In genomic region chr19:33705090-33705847, GRCh38 we compare ENCODE assay signal across 25 cellular contexts.
DNase-seq lines count a peak whose midpoint lies in the region; ATAC-seq, FAIRE-seq and TF ChIP-seq lines count a peak whose summit lies in the region.
"Had no signal": no experiment of that assay in that cellular context is flagged by ENCODE, and none has a peak within 500 bp of the region (broad histone marks: within the 10 kb centered on the region; RNA-seq: fewer than 3 reads in every experiment).

No MANE protein-coding gene starts in this region.

- peaks cover 2% of the 10 kb centered on the region for H3K9me3 Mint-ChIP-seq in activated CD8-positive, alpha-beta T cell treated with anti-CD3 and anti-CD28 coated beads for 36 hours
- H3K9me3 Mint-ChIP-seq: central memory CD8-positive, alpha-beta T cell had no signal

- no peaks in the 10 kb centered on the region for H3K79me2 ChIP-seq in HepG2 (ENCODE audit: insufficient read depth, low read length)
- H3K79me2 ChIP-seq: hepatocyte had no signal

- no peak overlapping the region for H3K27ac ChIP-seq in left ventricle myocardium inferior (replicated peaks)
- no peak overlapping the region for H3K27ac ChIP-seq in right cardiac atrium (ENCODE audit: low read length)
- no peak overlapping the region for H3K27ac ChIP-seq in HepG2 (ENCODE audit: extremely low read length, insufficient read depth, low read length)
- H3K27ac ChIP-seq: ascending aorta, hepatocyte, stomach, transverse colon had no signal

- H3K4me3 ChIP-seq in left ventricle myocardium inferior (no peak overlapping the region), right cardiac atrium (ENCODE audit: low read length) (no peak overlapping the region), HepG2 (replicated peaks in 1 of 3; ENCODE audit: insufficient read depth in 1 of 3, low read depth in 2 of 3, low read length in 3 of 3) (no peak overlapping the region)
- H3K4me3 ChIP-seq: ascending aorta, hepatocyte, lung, stomach, transverse colon had no signal

- TF ChIP-seq RAD21 in HepG2 (CRISPR knock-in tag; IDR thresholded peaks at IDR 0.05): no peak

- H3K27ac Mint-ChIP-seq in activated CD8-positive, alpha-beta T cell treated with anti-CD3 and anti-CD28 coated beads for 36 hours: no peak overlapping the region
- H3K27ac Mint-ChIP-seq: activated T-cell treated with anti-CD3 and anti-CD28 coated beads, Interleukin-2, amount 50 U/mL, for 72 hours had no signal

- no peak for TF ChIP-seq EP300 in HepG2 (IDR thresholded peaks at IDR 0.05; ENCODE audit: low read depth in 2 of 2, low read length in 2 of 2)
- no peak for TF ChIP-seq EP300 in HepG2 (CRISPR knock-in tag; IDR thresholded peaks at IDR 0.05; ENCODE audit: borderline replicate concordance)

- H3K4me1 Mint-ChIP-seq in activated CD8-positive, alpha-beta T cell treated with anti-CD3 and anti-CD28 coated beads for 36 hours (ENCODE audit: low read depth): no peaks in the 10 kb centered on the region
- H3K4me1 Mint-ChIP-seq: central memory CD8-positive, alpha-beta T cell had no signal

- H4K20me1 ChIP-seq in HepG2 (ENCODE audit: insufficient read depth, low read length): no peaks in the 10 kb centered on the region

- H3K36me3 Mint-ChIP-seq in activated CD8-positive, alpha-beta T cell treated with anti-CD3 and anti-CD28 coated beads for 36 hours (ENCODE audit: low read depth): no peaks in the 10 kb centered on the region

- no peak for FAIRE-seq in HepG2 (lab: Jason Lieb, UNC)
- FAIRE-seq: islet of Langerhans had no signal

- no peak overlapping the region for H2AFZ ChIP-seq in HepG2 (ENCODE audit: low read length)
- H2AFZ ChIP-seq: hepatocyte had no signal

- TF ChIP-seq CTCF in left ventricle myocardium inferior (IDR thresholded peaks at IDR 0.05; ENCODE audit: borderline replicate concordance): no peak
- TF ChIP-seq CTCF in HepG2 (CRISPR knock-in tag; IDR thresholded peaks at IDR 0.05): peak; percentile 60
- no peak for TF ChIP-seq CTCF in GM13976 (IDR thresholded peaks at IDR 0.05; ENCODE audit: borderline replicate concordance, control extremely low read depth, extremely low read depth, insufficient read depth, missing control alignments)
- no peak for TF ChIP-seq CTCF in activated CD8-positive, alpha-beta T cell treated with anti-CD3 and anti-CD28 coated beads for 36 hours (IDR thresholded peaks at IDR 0.05)

- BruUV-seq in HepG2 (replicated peaks; lab: Mats Ljungman, UMichigan): no TSS peak

- no peak overlapping the region for H3K9ac ChIP-seq in HepG2 (ENCODE audit: insufficient read depth, low read depth, low read length)

- WGBS in right cardiac atrium: 77% methylated on average over 11 of the region's 11 CpGs
- WGBS in HepG2 (ENCODE audit: low lambda C conversion rate): 9% methylated on average over 6 of the region's 11 CpGs

- H3K4me1 ChIP-seq in left ventricle myocardium inferior: no peaks in the 10 kb centered on the region
- no peaks in the 10 kb centered on the region for H3K4me1 ChIP-seq in right cardiac atrium (ENCODE audit: control insufficient read depth, insufficient read depth, low read length)
- no peaks in the 10 kb centered on the region for H3K4me1 ChIP-seq in HepG2 (ENCODE audit: insufficient read depth, low read length)
- H3K4me1 ChIP-seq: ascending aorta, stomach, transverse colon had no signal

- DNase-seq in left ventricle myocardium inferior (peak; percentile 11), right cardiac atrium (no peak), SK-MEL-5 (ENCODE audit: low read depth, low spot score) (peak; percentile 5), HepG2 (ENCODE audit: low spot score) (no peak), GM13976 (ENCODE audit: low spot score) (no peak), sciatic nerve (ENCODE audit: low spot score) (no peak)
- no peak for DNase-seq in activated CD8-positive, alpha-beta T cell treated with anti-CD3 and anti-CD28 coated beads for 36 hours
- no peak for DNase-seq in NK-92 treated with Interleukin-12 subunit alpha and Interleukin-12 subunit beta, amount 100 ng/mL, for 24 hours (lab: John Stamatoyannopoulos, UW)
- DNase-seq: activated CD4-positive, alpha-beta T cell treated with anti-CD3 and anti-CD28 coated beads for 48 hours; activated naive CD4-positive, alpha-beta T cell treated with anti-CD3 and anti-CD28 coated beads, Interleukin-2, amount 50 U/mL, for 16 hours; activated T-cell treated with anti-CD3 and anti-CD28 coated beads, Interleukin-2, amount 50 U/mL, for 72 hours; C1 segment of cervical spinal cord; Calu3; NCI-H187; NCI-H69; SHP77 treated with DMSO at 0.1 percent for 48 hours; stimulated activated CD4-positive, alpha-beta T cell treated with anti-CD3 and anti-CD28 coated beads, Interleukin-12 subunit alpha, Interleukin-12 subunit beta, amount 100 ng/mL, for 4 hours; stomach; T-helper 1 cell; transverse colon had no signal

- no peak for TF ChIP-seq POLR2A in HepG2 (IDR thresholded peaks at IDR 0.05; ENCODE audit: insufficient read depth in 1 of 2, low read depth in 2 of 2, low read length in 2 of 2)

- peaks cover 57% of the 10 kb centered on the region for H3K27me3 ChIP-seq in left ventricle myocardium inferior (ENCODE audit: low read depth)
- no peaks in the 10 kb centered on the region for H3K27me3 ChIP-seq in right cardiac atrium (ENCODE audit: control insufficient read depth, insufficient read depth)
- H3K27me3 ChIP-seq in HepG2 (ENCODE audit: control insufficient read depth in 1 of 2, insufficient read depth in 2 of 2, low read length in 2 of 2): peaks cover 2 to 24% of the 10 kb centered on the region in 2 experiments; a peak in 4 of 5 replicates
- H3K27me3 ChIP-seq: ascending aorta, hepatocyte had no signal

- ATAC-seq in right cardiac atrium (no peak), HepG2 (peak; percentile 79), sciatic nerve (no peak)
- no peak for ATAC-seq in activated CD8-positive, alpha-beta T cell treated with anti-CD3 and anti-CD28 coated beads for 36 hours
- ATAC-seq: activated T-cell treated with anti-CD3 and anti-CD28 coated beads, Interleukin-2, amount 50 U/mL, for 72 hours had no signal

- H3K27me3 Mint-ChIP-seq in activated CD8-positive, alpha-beta T cell treated with anti-CD3 and anti-CD28 coated beads for 36 hours: no peaks in the 10 kb centered on the region

- CTCF ChIA-PET in HepG2 (lab: Yijun Ruan, JAX; ENCODE audit: low intra/inter-chr PET ratio, low total read pairs): interaction anchor here (0.8 kb wide), 1 partner anchor 275 kb away, joined by 3 read pairs; no protein-coding TSS in a partner anchor
- CTCF ChIA-PET in activated CD8-positive, alpha-beta T cell treated with anti-CD3 and anti-CD28 coated beads for 36 hours (lab: Charles Lee): no interaction called here

- no peak overlapping the region for H3K4me3 Mint-ChIP-seq in activated CD8-positive, alpha-beta T cell treated with anti-CD3 and anti-CD28 coated beads for 36 hours
- H3K4me3 Mint-ChIP-seq: activated T-cell treated with anti-CD3 and anti-CD28 coated beads, Interleukin-2, amount 50 U/mL, for 72 hours; central memory CD8-positive, alpha-beta T cell had no signal

- peaks cover 20% of the 10 kb centered on the region for H3K9me3 ChIP-seq in left ventricle myocardium inferior (replicated peaks)
- no peaks in the 10 kb centered on the region for H3K9me3 ChIP-seq in right cardiac atrium (ENCODE audit: control insufficient read depth, low read length)
- H3K9me3 ChIP-seq in HepG2 (ENCODE audit: low read length): no peaks in the 10 kb centered on the region
- H3K9me3 ChIP-seq: ascending aorta, transverse colon had no signal

- H3K4me2 ChIP-seq in HepG2 (ENCODE audit: low read depth, low read length): no peak overlapping the region
- H3K4me2 ChIP-seq: hepatocyte had no signal

- H3K36me3 ChIP-seq in left ventricle myocardium inferior: no peaks in the 10 kb centered on the region
- no peaks in the 10 kb centered on the region for H3K36me3 ChIP-seq in HepG2 (replicated peaks in 1 of 2; ENCODE audit: control insufficient read depth in 1 of 2, insufficient read depth in 2 of 2, low read length in 2 of 2)
- H3K36me3 ChIP-seq: ascending aorta, stomach, transverse colon had no signal

- in situ Hi-C loops in SK-MEL-5 (cut with HindIII; ENCODE audit: low pct_unique_long_range_greater_than_20kb, low sequenced_read_pairs): no loop called here
- in situ Hi-C loops in HepG2 (cut with HindIII; ENCODE audit: extremely low pct_ligation_motif_present, low pct_unique_long_range_greater_than_20kb): no loop called here
- in situ Hi-C loops in GM13976 (cut with MboI; ENCODE audit: low sequenced_read_pairs, unreplicated experiment): no loop called here

- POLR2A ChIA-PET in HepG2 (lab: Yijun Ruan, JAX): no interaction called here
- POLR2A ChIA-PET in activated CD8-positive, alpha-beta T cell treated with anti-CD3 and anti-CD28 coated beads for 36 hours (lab: Charles Lee): no interaction called here

- intact Hi-C loops in left ventricle myocardium inferior (cut with micrococcal nuclease): no loop called here
- intact Hi-C loops in right cardiac atrium (cut with DNase I): no loop called here
- intact Hi-C loops in HepG2 (cut with micrococcal nuclease; ENCODE audit: unreplicated experiment): loop anchor here (2.0 kb wide), 1 partner anchor 274 kb away; no protein-coding TSS in a partner anchor
- intact Hi-C loops in activated CD8-positive, alpha-beta T cell treated with anti-CD3 and anti-CD28 coated beads for 36 hours (cut with micrococcal nuclease): no loop called here
- intact Hi-C loops in sciatic nerve (cut with DNase I): no loop called here

TF ChIP-seq in HepG2, 621 proteins besides CTCF, POLR2A, EP300 and RAD21:
- TF ChIP-seq TP53 (CRISPR knock-in tag; conservative IDR thresholded peaks at IDR 0.05): no peak
- TF ChIP-seq STAG1 (CRISPR knock-in tag; IDR thresholded peaks at IDR 0.05): peak; percentile 66

Comparison
In these comparisons a context has a peak if more than half of its experiments do, and no peak if none do; other contexts are left out.
1. DNase-seq: peak in left ventricle myocardium inferior (single experiment) and SK-MEL-5 (single experiment); none in right cardiac atrium (0 of 3), HepG2 (single experiment), GM13976 (single experiment), activated CD8-positive, alpha-beta T cell treated with anti-CD3 and anti-CD28 coated beads for 36 hours (single experiment), sciatic nerve (single experiment) and NK-92 treated with Interleukin-12 subunit alpha and Interleukin-12 subunit beta, amount 100 ng/mL, for 24 hours (single experiment).